In genomic region chr12:108696111-108696995, GRCh38 we compare ENCODE assay signal across 8 cellular contexts. TPM values are rescaled to one million over a fixed set of nuclear protein-coding genes. Genes with fewer than 3 reads are reported as not detected.
DNase-seq lines count a peak whose midpoint lies in the region; ATAC-seq and TF ChIP-seq lines count a peak whose summit lies in the region.

No MANE protein-coding gene starts in this region.

- H3K4ac ChIP-seq in H9 (ENCODE audit: low read depth, low read length) = no peak overlapping the region

- peaks cover 4% of the 10 kb centered on the region; the same call in 1 of the 2 replicates for H3K79me2 ChIP-seq in H9 (ENCODE audit: insufficient read depth, low read length)
- peaks cover 74% of the 10 kb centered on the region for H3K79me2 ChIP-seq in smooth muscle cell (ENCODE audit: low read depth)

- H3K9me3 ChIP-seq in H9 (ENCODE audit: control insufficient read depth, low read depth, low read length) (no peaks in the 10 kb centered on the region), esophagus muscularis mucosa (no peaks in the 10 kb centered on the region), smooth muscle cell (replicated peaks; ENCODE audit: low read depth) (no peaks in the 10 kb centered on the region)

- no peak overlapping the region for H3K4me3 Mint-ChIP-seq in H9

- no peaks in the 10 kb centered on the region for H3K27me3 ChIP-seq in H9 (ENCODE audit: insufficient read depth, low read length)
- no peaks in the 10 kb centered on the region for H3K27me3 ChIP-seq in esophagus muscularis mucosa
- H3K27me3 ChIP-seq in smooth muscle cell (ENCODE audit: low read depth) = no peaks in the 10 kb centered on the region

- no peak overlapping the region for H3K23ac ChIP-seq in H9 (ENCODE audit: insufficient read length, low read depth, low read length)

- no peak overlapping the region for H3K14ac ChIP-seq in H9 (ENCODE audit: insufficient read depth, low read length)

- peak overlapping the region in 2 of 4 donors; percentile 6 to 21 for H3K4me3 ChIP-seq in esophagus muscularis mucosa
- H3K4me3 ChIP-seq in smooth muscle cell = no peak overlapping the region

- no peaks in the 10 kb centered on the region for H3K23me2 ChIP-seq in H9 (ENCODE audit: insufficient read length, low read depth, low read length, poor library complexity, severe bottlenecking)

- H4K91ac ChIP-seq in H9 (ENCODE audit: insufficient read length, low read depth, low read length) = no peak overlapping the region

- H4K5ac ChIP-seq in H9 (ENCODE audit: insufficient read length, low read depth, low read length) = no peak overlapping the region

- peaks cover 27% of the 10 kb centered on the region for H3F3A ChIP-seq in smooth muscle cell (ENCODE audit: low read depth)

- no peak for DNase-seq in H9
- peak; percentile 88 for DNase-seq in RWPE1 (ENCODE audit: low spot score)
- peak; percentile 94 for DNase-seq in esophagus muscularis mucosa (ENCODE audit: extremely low spot score)
- no peak for DNase-seq in smooth muscle cell (lab: John Stamatoyannopoulos, UW; ENCODE audit: unreplicated experiment)
- no peak for DNase-seq in GM13977 (ENCODE audit: low spot score)
- no peak for DNase-seq in midbrain (lab: John Stamatoyannopoulos, UW)

- no peak overlapping the region for H2BK5ac ChIP-seq in H9 (ENCODE audit: insufficient read length, low read length)

- no peaks in the 10 kb centered on the region for H3K27me3 Mint-ChIP-seq in H9 (ENCODE audit: low read depth)

- intact Hi-C loops in esophagus muscularis mucosa (cut with DNase I) = no loop called here

- H3T11ph ChIP-seq in H9 (ENCODE audit: low read length) = no peak overlapping the region

- POLR2A ChIA-PET in RWPE1 (lab: Yijun Ruan, JAX; ENCODE audit: low non-redundant PET) = no interaction called here

- H2BK15ac ChIP-seq in H9 (ENCODE audit: low read depth, low read length) = no peak overlapping the region

- H3K27ac ChIP-seq in H9 (ENCODE audit: insufficient read length, low read depth, low read length) = no peak overlapping the region
- peak overlapping the region; percentile 69 for H3K27ac ChIP-seq in RWPE1
- H3K27ac ChIP-seq in esophagus muscularis mucosa (replicated peaks in 1 of 4) = peak overlapping the region; percentile 94 to 95 (median 94)
- peak overlapping the region; percentile 97 for H3K27ac ChIP-seq in smooth muscle cell (ENCODE audit: low read depth)

- H4K20me1 ChIP-seq in H9 (ENCODE audit: control insufficient read depth, insufficient read depth, insufficient read length) = no peaks in the 10 kb centered on the region
- peaks cover 24% of the 10 kb centered on the region for H4K20me1 ChIP-seq in smooth muscle cell (ENCODE audit: low read depth)

- 100% methylated on average over 1 of the region's 9 CpGs for WGBS in H9 (ENCODE audit: extremely low coverage, insufficient read length, low lambda C conversion rate)
- 33% methylated on average over 9 of the region's 9 CpGs for WGBS in esophagus muscularis mucosa
- WGBS in smooth muscle cell (ENCODE audit: low lambda C conversion rate) = 27% methylated on average over 9 of the region's 9 CpGs

- H3K18ac ChIP-seq in H9 (ENCODE audit: insufficient read length, low read depth, low read length) = no peak overlapping the region

- H3K56ac ChIP-seq in H9 (ENCODE audit: insufficient read length, low read depth, low read length) = no peak overlapping the region

- no peak overlapping the region for H2BK20ac ChIP-seq in H9 (ENCODE audit: low read depth, low read length, poor library complexity, severe bottlenecking)

- H3K4me1 ChIP-seq in H9 (ENCODE audit: insufficient read depth, low read length) (peaks cover 5% of the 10 kb centered on the region; the same call in 1 of the 2 replicates), esophagus muscularis mucosa (peaks cover 77 to 100% (median 97%) of the 10 kb centered on the region in 4 donors), smooth muscle cell (ENCODE audit: low read depth) (peaks cover 36% of the 10 kb centered on the region)

- H3K4me2 ChIP-seq in H9 (ENCODE audit: insufficient read depth, insufficient read length, low read length) (no peak overlapping the region), smooth muscle cell (peak overlapping the region; percentile 74)

- CTCF ChIA-PET in RWPE1 (lab: Yijun Ruan, JAX) = interaction anchor here (0.7 to 1.3 kb wide), 2 partner anchors 34 to 45 kb away, joined by 3 read pairs; no protein-coding TSS in a partner anchor

- no peak for ATAC-seq in GM18861 (IDR thresholded peaks at IDR 0.05; ENCODE audit: unreplicated experiment)
- no peak for ATAC-seq in GM21619 (IDR thresholded peaks at IDR 0.05; ENCODE audit: unreplicated experiment)

- TF ChIP-seq EP300 in esophagus muscularis mucosa (IDR thresholded peaks at IDR 0.05) = no peak

- H2AK5ac ChIP-seq in H9 (ENCODE audit: insufficient read length, low read length) = no peak overlapping the region

- H3K27ac Mint-ChIP-seq in H9 = peak overlapping the region in 2 of 3 experiments; percentile 23 to 74; a peak in 2 of 7 replicates

- H2AFZ ChIP-seq in H9 (ENCODE audit: low read length) = no peak overlapping the region
- H2AFZ ChIP-seq in smooth muscle cell (ENCODE audit: low read depth) = no peak overlapping the region

- no peak for TF ChIP-seq CTCF in H9 (conservative IDR thresholded peaks at IDR 0.05)
- no peak for TF ChIP-seq CTCF in RWPE1 (conservative IDR thresholded peaks at IDR 0.05; ENCODE audit: low read depth)
- no peak for TF ChIP-seq CTCF in esophagus muscularis mucosa (IDR thresholded peaks at IDR 0.05)
- no peak for TF ChIP-seq CTCF in smooth muscle cell (IDR thresholded peaks at IDR 0.05; ENCODE audit: borderline replicate concordance, insufficient read depth, poor library complexity, severe bottlenecking)
- TF ChIP-seq CTCF in GM13977 (IDR thresholded peaks at IDR 0.05; ENCODE audit: extremely low read depth, insufficient read depth, missing control alignments) = no peak

- H3K36me3 Mint-ChIP-seq in H9 (ENCODE audit: insufficient read depth in 1 of 3, low read depth in 3 of 3) = peaks cover 26 to 53% (median 35%) of the 10 kb centered on the region in 3 experiments

- peaks cover 0 to 35% (median 18%) of the 10 kb centered on the region in 4 donors for H3K36me3 ChIP-seq in esophagus muscularis mucosa
- peaks cover 4% of the 10 kb centered on the region for H3K36me3 ChIP-seq in smooth muscle cell (ENCODE audit: low read depth)

- H4K8ac ChIP-seq in H9 (replicated peaks; ENCODE audit: insufficient read length, low read depth, low read length) = no peak overlapping the region

- no peaks in the 10 kb centered on the region for H3K9me3 Mint-ChIP-seq in H9

- H3K9ac ChIP-seq in H9 (ENCODE audit: extremely low read depth, insufficient read length, low read length) (no peak overlapping the region), smooth muscle cell (ENCODE audit: low read depth) (peak overlapping the region; percentile 92)

- no peak for TF ChIP-seq POLR2A in esophagus muscularis mucosa (IDR thresholded peaks at IDR 0.05; ENCODE audit: low read depth)

- H2BK120ac ChIP-seq in H9 (ENCODE audit: low read depth, low read length, poor library complexity, severe bottlenecking) = no peak overlapping the region

- in situ Hi-C loops in GM13977 (cut with MboI; ENCODE audit: low pct_unique_long_range_greater_than_20kb, low sequenced_read_pairs, unreplicated experiment) = no loop called here

- H2BK12ac ChIP-seq in H9 (ENCODE audit: insufficient read length, low read depth, low read length) = no peak overlapping the region

- H3K4me1 Mint-ChIP-seq in H9 = peaks cover 39 to 48% of the 10 kb centered on the region in 2 experiments

- no peaks in the 10 kb centered on the region for H3K79me1 ChIP-seq in H9 (ENCODE audit: insufficient read depth, low read depth, low read length, poor library complexity, severe bottlenecking)

RNA-seq across cellular contexts. Expression of gene CORO1C, which starts 35.0 kb away (rescaled TPM):
- total RNA-seq in H9 (2021) = 154 and 164 TPM in 2 replicates
- total RNA-seq in esophagus muscularis mucosa = 100 to 1,000 TPM; 221 to 441 (median 315) TPM
- 136 and 145 TPM in 2 replicates for total RNA-seq in smooth muscle cell
- polyA plus RNA-seq in smooth muscle cell = 96.7 and 107 TPM in 2 replicates

Comparison
In these comparisons a context has a peak if more than half of its experiments do, and no peak if none do; other contexts are left out.
1. DNase-seq: peak in RWPE1 (single experiment) and esophagus muscularis mucosa (single experiment); none in H9 (single experiment), smooth muscle cell (single experiment), GM13977 (single experiment) and midbrain (single experiment).